ENCODE assay signal across 28 cellular contexts in genomic region chr12:70560671-70561070, GRCh38.
"Had no signal": no experiment of that assay in that cellular context is flagged by ENCODE, and none has a peak within 500 bp of the region (broad histone marks: within the 10 kb centered on the region; RNA-seq: fewer than 3 reads in every experiment).

No MANE protein-coding gene starts in this region.

- H3K4me1 Mint-ChIP-seq: activated B cell treated with CpG ODN at 0.5 μM for 24 hours; activated naive CD4-positive, alpha-beta T cell treated with anti-CD3 and anti-CD28 coated beads, Interleukin-2, amount 50 U/mL, for 24 hours; activated naive CD8-positive, alpha-beta T cell treated with anti-CD3 and anti-CD28 coated beads, Interleukin-2, amount 50 U/mL, for 24 hours; activated T-helper 17 cell treated with anti-CD3 and anti-CD28 coated beads, Interleukin-2, amount 50 U/mL, for 72 hours; central memory CD8-positive, alpha-beta T cell; naive thymus-derived CD4-positive, alpha-beta T cell had no signal

- FAIRE-seq: colon, endometrium, islet of Langerhans had no signal

- H3K9me3 Mint-ChIP-seq: activated B cell treated with CpG ODN at 0.5 μM for 24 hours; activated CD8-positive, alpha-beta T cell treated with anti-CD3 and anti-CD28 coated beads for 36 hours; activated naive CD4-positive, alpha-beta T cell treated with anti-CD3 and anti-CD28 coated beads, Interleukin-2, amount 50 U/mL, for 24 hours; activated naive CD8-positive, alpha-beta T cell treated with anti-CD3 and anti-CD28 coated beads, Interleukin-2, amount 50 U/mL, for 24 hours; activated T-cell treated with anti-CD3 and anti-CD28 coated beads, Interleukin-2, amount 50 U/mL, for 4 hours; activated T-helper 17 cell treated with anti-CD3 and anti-CD28 coated beads, Interleukin-2, amount 50 U/mL, for 72 hours; central memory CD8-positive, alpha-beta T cell; naive thymus-derived CD4-positive, alpha-beta T cell; neural crest cell; T-helper 2 cell treated with Interferon-gamma antibody and Interleukin-4, amounts not matched to agents 5 μg/mL and 100 μg/mL, for 36 hours; type B pancreatic cell had no signal

- H3K36me3 ChIP-seq: uterus had no signal

- ATAC-seq: activated CD8-positive, alpha-beta T cell treated with anti-CD3 and anti-CD28 coated beads for 36 hours; activated naive CD8-positive, alpha-beta T cell treated with anti-CD3 and anti-CD28 coated beads, Interleukin-2, amount 50 U/mL, for 24 hours; activated T-cell treated with anti-CD3 and anti-CD28 coated beads, Interleukin-2, amount 50 U/mL, for 4 hours; activated T-helper 17 cell treated with anti-CD3 and anti-CD28 coated beads, Interleukin-2, amount 50 U/mL, for 72 hours; heart right ventricle; naive thymus-derived CD4-positive, alpha-beta T cell had no signal

- H3K79me2 ChIP-seq: parathyroid adenoma had no signal

- H3K27ac Mint-ChIP-seq: activated B cell treated with CpG ODN at 0.5 μM for 24 hours; activated CD8-positive, alpha-beta T cell treated with anti-CD3 and anti-CD28 coated beads for 36 hours; activated naive CD4-positive, alpha-beta T cell treated with anti-CD3 and anti-CD28 coated beads, Interleukin-2, amount 50 U/mL, for 24 hours; activated naive CD8-positive, alpha-beta T cell treated with anti-CD3 and anti-CD28 coated beads, Interleukin-2, amount 50 U/mL, for 24 hours; activated T-helper 17 cell treated with anti-CD3 and anti-CD28 coated beads, Interleukin-2, amount 50 U/mL, for 72 hours; naive thymus-derived CD4-positive, alpha-beta T cell; T-helper 2 cell treated with Interferon-gamma antibody and Interleukin-4, amounts not matched to agents 5 μg/mL and 100 μg/mL, for 36 hours; type B pancreatic cell had no signal

- H3K4me3 ChIP-seq: heart right ventricle, right atrium auricular region, testis, uterus had no signal

- H2AFZ ChIP-seq: parathyroid adenoma had no signal

- H3K27ac ChIP-seq: heart right ventricle, parathyroid adenoma, right atrium auricular region, testis, uterus had no signal

- H3K9ac ChIP-seq: parathyroid adenoma had no signal

- H3K4me3 Mint-ChIP-seq: activated B cell treated with CpG ODN at 0.5 μM for 24 hours; activated CD8-positive, alpha-beta T cell treated with anti-CD3 and anti-CD28 coated beads for 36 hours; activated naive CD4-positive, alpha-beta T cell treated with anti-CD3 and anti-CD28 coated beads, Interleukin-2, amount 50 U/mL, for 24 hours; activated naive CD8-positive, alpha-beta T cell treated with anti-CD3 and anti-CD28 coated beads, Interleukin-2, amount 50 U/mL, for 24 hours; activated T-cell treated with anti-CD3 and anti-CD28 coated beads, Interleukin-2, amount 50 U/mL, for 4 hours; activated T-helper 17 cell treated with anti-CD3 and anti-CD28 coated beads, Interleukin-2, amount 50 U/mL, for 72 hours; central memory CD8-positive, alpha-beta T cell; naive thymus-derived CD4-positive, alpha-beta T cell; neural crest cell; T-helper 2 cell treated with Interferon-gamma antibody and Interleukin-4, amounts not matched to agents 5 μg/mL and 100 μg/mL, for 36 hours; type B pancreatic cell had no signal

- H3K36me3 Mint-ChIP-seq: activated naive CD4-positive, alpha-beta T cell treated with anti-CD3 and anti-CD28 coated beads, Interleukin-2, amount 50 U/mL, for 24 hours; naive thymus-derived CD4-positive, alpha-beta T cell; type B pancreatic cell had no signal

- H3K27me3 ChIP-seq: right atrium auricular region, testis, uterus had no signal

- DNase-seq: activated B cell treated with CpG ODN at 0.5 μM for 24 hours; activated CD4-positive, alpha-beta T cell treated with anti-CD3 and anti-CD28 coated beads, Interleukin-2, amount 50 U/mL, for 1 hour; activated CD8-positive, alpha-beta T cell treated with anti-CD3 and anti-CD28 coated beads for 36 hours; activated naive CD8-positive, alpha-beta T cell treated with anti-CD3 and anti-CD28 coated beads, Interleukin-2, amount 50 U/mL, for 24 hours; activated T-cell treated with anti-CD3 and anti-CD28 coated beads, Interleukin-2, amount 50 U/mL, for 4 hours; amygdala; effector CD8-positive, alpha-beta T cell; foreskin fibroblast; heart right ventricle; mammary epithelial cell; naive thymus-derived CD4-positive, alpha-beta T cell; nucleus accumbens; stimulated activated CD4-positive, alpha-beta T cell treated with anti-CD3 and anti-CD28 coated beads, Interleukin-2, amount 100 ng/mL, for 48 hours; stimulated activated naive CD4-positive, alpha-beta T cell treated with Interleukin-2 at 50 U/mL for 16 hours; T-helper 1 cell; testis; uterus had no signal

- H3K9me3 ChIP-seq: right atrium auricular region, testis, uterus had no signal

- H3K4me1 ChIP-seq: heart right ventricle, parathyroid adenoma, right atrium auricular region, testis, uterus had no signal
